ENCODE assay signal across 21 cellular contexts in the genomic region with DNA sequence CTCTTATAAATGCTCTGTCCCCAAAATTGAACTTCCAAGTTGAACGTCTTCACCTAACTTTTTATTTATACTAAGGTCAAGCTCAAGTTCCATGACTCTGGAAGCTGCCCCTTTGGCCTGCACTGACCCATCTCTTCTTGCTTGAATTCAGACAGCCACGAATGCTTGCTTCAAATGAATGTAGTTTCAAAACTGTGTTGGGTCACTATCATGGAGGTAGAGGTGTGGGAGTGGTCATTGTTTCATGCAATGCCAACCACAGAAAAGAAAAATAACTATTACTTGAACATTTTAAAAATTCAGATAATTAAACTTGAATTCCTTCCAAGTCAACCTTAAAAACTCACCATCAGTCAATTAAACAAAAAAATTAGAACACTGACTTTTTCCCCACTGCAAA.
"Had no signal": no experiment of that assay in that cellular context is flagged by ENCODE, and none has a peak within 500 bp of the region (broad histone marks: within the 10 kb centered on the region; RNA-seq: fewer than 3 reads in every experiment).

No MANE protein-coding gene starts in this region.

- H3K9me3 ChIP-seq: body of pancreas, colonic mucosa, lower lobe of right lung, sigmoid colon, thyroid gland had no signal

- H3K4me3 ChIP-seq: body of pancreas, colonic mucosa, lower lobe of right lung, sigmoid colon, thyroid gland had no signal

- H3K4me1 ChIP-seq: colonic mucosa had no signal

- H3K27me3 ChIP-seq: body of pancreas, colonic mucosa, foreskin keratinocyte, sigmoid colon, thyroid gland had no signal

- H3K27ac ChIP-seq: body of pancreas, colonic mucosa, foreskin keratinocyte, lower lobe of right lung, sigmoid colon, thyroid gland had no signal

- ATAC-seq: activated CD8-positive, alpha-beta T cell treated with anti-CD3 and anti-CD28 coated beads, Interleukin-2, amount 10 ng/mL, durations not matched to agents 7 days and 5 days; body of pancreas; foreskin keratinocyte; lower lobe of right lung; natural killer cell treated with Interleukin-12 subunit alpha and Interleukin-12 subunit beta and Interleukin-15 and Interleukin-18, amount 100 ng/mL, for 72 hours had no signal

- H3K36me3 ChIP-seq: colonic mucosa had no signal

- DNase-seq: activated CD4-positive, alpha-beta T cell treated with anti-CD3 and anti-CD28 coated beads, Interleukin-2, amount 10 ng/mL, durations not matched to agents 7 days and 5 days; activated CD4-positive, CD25-positive, alpha-beta regulatory T cell; activated CD8-positive, alpha-beta memory T cell treated with anti-CD3 and anti-CD28 coated beads, Interleukin-2, amount 50 U/mL, for 48 hours; activated CD8-positive, alpha-beta T cell treated with anti-CD3 and anti-CD28 coated beads, Interleukin-2, amount 10 ng/mL, durations not matched to agents 7 days and 5 days; activated gamma-delta T cell; activated naive CD8-positive, alpha-beta T cell treated with anti-CD3 and anti-CD28 coated beads, Interleukin-2, amount 10 ng/mL, durations not matched to agents 7 days and 5 days; body of pancreas; colonic mucosa; foreskin keratinocyte; hippocampal formation; lower lobe of right lung; nucleus accumbens; posterior cingulate gyrus; sigmoid colon; stimulated activated CD4-positive, alpha-beta T cell treated with anti-CD3 and anti-CD28 coated beads, Interleukin-4, amount 100 ng/mL, for 4 hours; stimulated activated naive CD4-positive, alpha-beta T cell; T-helper 1 cell; T-helper 9 cell; thyroid gland had no signal

- FAIRE-seq: islet of Langerhans had no signal
